Comparison of ENCODE assay signal across 8 cellular contexts in the genomic region with DNA sequence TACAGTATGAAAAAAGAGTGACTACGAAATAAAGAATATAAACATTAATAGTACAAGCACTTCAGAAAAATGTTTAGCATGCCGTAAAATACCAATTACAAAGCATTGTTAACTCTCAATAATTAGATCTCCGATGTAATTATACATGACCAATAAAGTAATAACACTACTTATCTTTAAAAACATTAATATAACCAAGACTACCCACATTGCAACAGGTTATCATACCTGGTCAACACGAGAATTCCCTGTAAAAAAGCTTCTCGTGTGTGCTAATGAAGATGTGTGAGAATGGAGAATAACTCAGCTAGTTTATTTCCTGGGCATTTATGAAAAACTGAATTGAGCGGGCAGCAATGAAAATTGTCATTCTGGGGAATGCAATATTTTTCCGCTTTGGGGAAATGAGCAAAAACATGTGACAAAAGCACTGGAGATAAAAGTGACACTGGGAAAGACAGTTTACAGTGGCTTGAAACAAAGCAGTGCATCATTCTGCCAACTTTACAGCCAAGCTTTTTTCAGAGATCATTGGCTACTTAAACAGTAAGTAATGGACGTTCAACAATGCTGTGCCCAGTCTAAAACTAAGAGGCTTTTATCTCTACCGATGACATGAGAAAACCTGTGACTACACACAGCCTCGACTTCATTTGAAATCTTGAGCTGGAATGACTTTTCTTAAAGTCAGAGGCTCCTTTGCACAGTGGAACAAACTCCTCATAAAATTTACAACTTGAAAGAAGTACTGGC. TPM values are rescaled to one million over a fixed set of nuclear protein-coding genes. Genes with fewer than 3 reads are reported as not detected.
DNase-seq lines count a peak whose midpoint lies in the region; ATAC-seq and TF ChIP-seq lines count a peak whose summit lies in the region.

No MANE protein-coding gene starts in this region.

- H3K4me3 ChIP-seq in mucosa of rectum (ENCODE audit: low read length in 2 of 2) (peak overlapping the region in 1 of 2 donors; percentile 88), transverse colon (peak overlapping the region in 1 of 4 donors; percentile 76)

- H3K9ac ChIP-seq in mucosa of rectum (ENCODE audit: low read depth in 1 of 2, low read length in 2 of 2) = peak overlapping the region; percentile 86 to 92

- CTCF ChIA-PET in activated naive CD4-positive, alpha-beta T cell treated with anti-CD3 and anti-CD28 coated beads, Interleukin-2, amount 10 ng/mL, durations not matched to agents 7 days and 5 days (lab: Charles Lee) = interaction anchor here (0.8 to 1.7 kb wide), 5 partner anchors 11 to 70 kb away, joined by 3 to 5 read pairs (median 4); no protein-coding TSS in a partner anchor

- H3K27me3 ChIP-seq in mucosa of rectum (ENCODE audit: control insufficient read depth in 2 of 2, insufficient read depth in 2 of 2, low read length in 2 of 2) (no peaks in the 10 kb centered on the region), transverse colon (no peaks in the 10 kb centered on the region)

- in situ Hi-C loops in transverse colon (cut with MboI; ENCODE audit: low pct_ligation_motif_present in 1 of 4, low pct_unique_long_range_greater_than_20kb in 1 of 4, low sequenced_read_pairs in 3 of 4) = no loop called here

- peaks cover 75% of the 10 kb centered on the region for H3K4me1 Mint-ChIP-seq in activated naive CD4-positive, alpha-beta T cell treated with anti-CD3 and anti-CD28 coated beads, Interleukin-2, amount 10 ng/mL, durations not matched to agents 7 days and 5 days
- peaks cover 27% of the 10 kb centered on the region for H3K4me1 Mint-ChIP-seq in activated T-helper 17 cell treated with anti-CD3 and anti-CD28 coated beads, Interleukin-2, amount 50 U/mL, for 72 hours

- 72 to 75% methylated on average over 8 to 10 of the region's 10 CpGs for WGBS in transverse colon (ENCODE audit: low coverage in 1 of 2), 2 donors

- H3K27ac ChIP-seq in mucosa of rectum (ENCODE audit: low read depth in 2 of 2, low read length in 2 of 2) (peak overlapping the region in 1 of 2 donors; percentile 94), transverse colon (peak overlapping the region; percentile 94 to 99 (median 94))

- no peaks in the 10 kb centered on the region for H3K27me3 Mint-ChIP-seq in activated naive CD4-positive, alpha-beta T cell treated with anti-CD3 and anti-CD28 coated beads, Interleukin-2, amount 10 ng/mL, durations not matched to agents 7 days and 5 days
- H3K27me3 Mint-ChIP-seq in activated T-helper 17 cell treated with anti-CD3 and anti-CD28 coated beads, Interleukin-2, amount 50 U/mL, for 72 hours = no peaks in the 10 kb centered on the region

- peaks cover 58% of the 10 kb centered on the region for H3K36me3 Mint-ChIP-seq in activated naive CD4-positive, alpha-beta T cell treated with anti-CD3 and anti-CD28 coated beads, Interleukin-2, amount 10 ng/mL, durations not matched to agents 7 days and 5 days
- H3K36me3 Mint-ChIP-seq in activated T-helper 17 cell treated with anti-CD3 and anti-CD28 coated beads, Interleukin-2, amount 50 U/mL, for 72 hours (ENCODE audit: low read depth) = peaks cover 58% of the 10 kb centered on the region

- H3K27ac Mint-ChIP-seq in activated naive CD4-positive, alpha-beta T cell treated with anti-CD3 and anti-CD28 coated beads, Interleukin-2, amount 10 ng/mL, durations not matched to agents 7 days and 5 days = peak overlapping the region; percentile 82
- peak overlapping the region; percentile 89 for H3K27ac Mint-ChIP-seq in activated T-helper 17 cell treated with anti-CD3 and anti-CD28 coated beads, Interleukin-2, amount 50 U/mL, for 72 hours

- peak overlapping the region; percentile 65 for H3K4me3 Mint-ChIP-seq in activated naive CD4-positive, alpha-beta T cell treated with anti-CD3 and anti-CD28 coated beads, Interleukin-2, amount 10 ng/mL, durations not matched to agents 7 days and 5 days
- peak overlapping the region; percentile 87 for H3K4me3 Mint-ChIP-seq in activated T-helper 17 cell treated with anti-CD3 and anti-CD28 coated beads, Interleukin-2, amount 50 U/mL, for 72 hours

- no peak for DNase-seq in activated naive CD4-positive, alpha-beta T cell treated with anti-CD3 and anti-CD28 coated beads, Interleukin-2, amount 10 ng/mL, durations not matched to agents 7 days and 5 days
- DNase-seq in activated naive CD4-positive, alpha-beta T cell treated with anti-CD3 and anti-CD28 coated beads, Interleukin-2, amount 50 U/mL, for 16 hours = no peak
- no peak for DNase-seq in transverse colon
- no peak for DNase-seq in KG1 (lab: John Stamatoyannopoulos, UW)
- DNase-seq in stimulated activated naive CD4-positive, alpha-beta T cell treated with Interleukin-2 at 50 U/mL for 16 hours (lab: John Stamatoyannopoulos, UW) = no peak
- DNase-seq in mucosa of gallbladder (ENCODE audit: low spot score) = no peak

- TF ChIP-seq CTCF in transverse colon (IDR thresholded peaks at IDR 0.05) = no peak

- H3K4me1 ChIP-seq in mucosa of rectum (ENCODE audit: control insufficient read depth in 2 of 2, insufficient read depth in 2 of 2, low read length in 2 of 2) (peaks cover 6 to 14% of the 10 kb centered on the region in 2 donors), transverse colon (peaks cover 7 to 52% (median 30%) of the 10 kb centered on the region in 4 donors)

- TF ChIP-seq POLR2A in transverse colon (IDR thresholded peaks at IDR 0.05) = no peak

- no peaks in the 10 kb centered on the region for H3K36me3 ChIP-seq in mucosa of rectum (ENCODE audit: control insufficient read depth in 2 of 2, insufficient read depth in 2 of 2, low read length in 2 of 2)
- H3K36me3 ChIP-seq in transverse colon = no peaks in the 10 kb centered on the region

- intact Hi-C loops in transverse colon (cut with DNase I; ENCODE audit: low total_unique reads) = no loop called here

- no peak for ATAC-seq in activated T-helper 17 cell treated with anti-CD3 and anti-CD28 coated beads, Interleukin-2, amount 50 U/mL, for 72 hours (replicated peaks)

- no peaks in the 10 kb centered on the region for H3K9me3 ChIP-seq in mucosa of rectum (ENCODE audit: control insufficient read depth in 2 of 2, low read length in 2 of 2)
- H3K9me3 ChIP-seq in transverse colon = no peaks in the 10 kb centered on the region

- no peaks in the 10 kb centered on the region for H3K9me3 Mint-ChIP-seq in activated naive CD4-positive, alpha-beta T cell treated with anti-CD3 and anti-CD28 coated beads, Interleukin-2, amount 10 ng/mL, durations not matched to agents 7 days and 5 days
- no peaks in the 10 kb centered on the region for H3K9me3 Mint-ChIP-seq in activated T-helper 17 cell treated with anti-CD3 and anti-CD28 coated beads, Interleukin-2, amount 50 U/mL, for 72 hours

- no peak for TF ChIP-seq EP300 in transverse colon (IDR thresholded peaks at IDR 0.05; ENCODE audit: low read depth)

RNA-seq across cellular contexts. Expression of a gene that starts 34.7 kb away (rescaled TPM):
- 10 to 100 TPM; 30.1 to 39.2 TPM for total RNA-seq in activated T-helper 17 cell treated with anti-CD3 and anti-CD28 coated beads, Interleukin-2, amount 50 U/mL, for 72 hours
- total RNA-seq in transverse colon (10 to 100 TPM; 14.3 to 57.6 (median 23.7) TPM), mucosa of gallbladder (30.6 TPM)
